ENCODE assay signal across 21 cellular contexts in genomic region chr2:171316220-171316619, GRCh38.
DNase-seq lines count a peak whose midpoint lies in the region; ATAC-seq and TF ChIP-seq lines count a peak whose summit lies in the region.
"Had no signal": no experiment of that assay in that cellular context is flagged by ENCODE, and none has a peak within 500 bp of the region (broad histone marks: within the 10 kb centered on the region; RNA-seq: fewer than 3 reads in every experiment).

No MANE protein-coding gene starts in this region.

- POLR2A ChIA-PET in OCI-LY7 (lab: Charles Lee): interaction anchor here (0.6 to 13.7 kb wide), 17 partner anchors 8 to 1712 kb away, joined by 3 to 266 read pairs (median 5); no protein-coding TSS in a partner anchor
- POLR2A ChIA-PET in activated CD4-positive, alpha-beta memory T cell treated with anti-CD3 and anti-CD28 coated beads for 36 hours (lab: Charles Lee): no interaction called here

- no peak overlapping the region for H3K27ac ChIP-seq in DOHH2 (ENCODE audit: low read depth, low read length)
- H3K27ac ChIP-seq in OCI-LY7 (ENCODE audit: low read depth, low read length, poor library complexity, severe bottlenecking): peak overlapping the region; percentile 100
- H3K27ac ChIP-seq in dorsolateral prefrontal cortex: peak overlapping the region in 51 of 59 donors; percentile 3 to 97 (median 86)
- H3K27ac ChIP-seq: epithelial cell of prostate, neutrophil, stomach had no signal

- H3K9me3 ChIP-seq in DOHH2 (ENCODE audit: control insufficient read depth, insufficient read depth, low read length) (peaks cover 7% of the 10 kb centered on the region; the same call in 1 of the 2 replicates), OCI-LY7 (ENCODE audit: low read length) (peaks cover 16% of the 10 kb centered on the region)
- H3K9me3 ChIP-seq: neutrophil had no signal

- TF ChIP-seq CTCF in DOHH2 (IDR thresholded peaks at IDR 0.05; ENCODE audit: low read depth, low read length, poor library complexity, severe bottlenecking) (no peak), OCI-LY7 (conservative IDR thresholded peaks at IDR 0.05; ENCODE audit: low read length) (no peak), dorsolateral prefrontal cortex (IDR thresholded peaks at IDR 0.05 in 54 of 56, conservative IDR thresholded peaks at IDR 0.05 in 2 of 56; ENCODE audit: low read depth in 1 of 56, partially characterized antibody in 56 of 56) (no peak)

- H4K20me1 ChIP-seq in DOHH2 (ENCODE audit: control insufficient read depth, insufficient read depth, low read depth, low read length): no peaks in the 10 kb centered on the region
- no peaks in the 10 kb centered on the region for H4K20me1 ChIP-seq in OCI-LY7 (ENCODE audit: insufficient read depth, low read length)

- no peak overlapping the region for H3K4me3 ChIP-seq in DOHH2 (ENCODE audit: low read length)
- peak overlapping the region; percentile 4 for H3K4me3 ChIP-seq in OCI-LY7 (ENCODE audit: low read depth, low read length, poor library complexity, severe bottlenecking)
- no peak overlapping the region for H3K4me3 ChIP-seq in dorsolateral prefrontal cortex
- H3K4me3 ChIP-seq: stomach had no signal

- H3K27me3 ChIP-seq in DOHH2 (ENCODE audit: control insufficient read depth, low read length) (no peaks in the 10 kb centered on the region), dorsolateral prefrontal cortex (no peaks in the 10 kb centered on the region)
- H3K27me3 ChIP-seq: neutrophil, stomach had no signal

- no peaks in the 10 kb centered on the region for H3K79me2 ChIP-seq in DOHH2 (ENCODE audit: control insufficient read depth, low read length)
- H3K79me2 ChIP-seq in OCI-LY7 (ENCODE audit: insufficient read depth, low read depth, low read length): no peaks in the 10 kb centered on the region

- H3K27me3 Mint-ChIP-seq in memory B cell: no peaks in the 10 kb centered on the region
- H3K27me3 Mint-ChIP-seq in activated CD4-positive, alpha-beta memory T cell treated with anti-CD3 and anti-CD28 coated beads for 36 hours: no peaks in the 10 kb centered on the region
- H3K27me3 Mint-ChIP-seq: CD4-positive, CD25-positive, alpha-beta regulatory T cell; T-helper 17 cell had no signal

- H2AFZ ChIP-seq in OCI-LY7 (ENCODE audit: low read length): peak overlapping the region; percentile 33; the same call in 1 of the 2 replicates

- H3K36me3 ChIP-seq in DOHH2 (ENCODE audit: control insufficient read depth, low read length): peaks cover 8% of the 10 kb centered on the region
- peaks cover 19% of the 10 kb centered on the region for H3K36me3 ChIP-seq in OCI-LY7 (ENCODE audit: insufficient read depth, low read length)
- H3K36me3 ChIP-seq: neutrophil had no signal

- H3K9me2 ChIP-seq in DOHH2 (replicated peaks; ENCODE audit: control insufficient read depth, low read length): no peaks in the 10 kb centered on the region
- no peaks in the 10 kb centered on the region for H3K9me2 ChIP-seq in OCI-LY7 (ENCODE audit: insufficient read depth, low read length)

- intact Hi-C loops in OCI-LY7 (cut with micrococcal nuclease; ENCODE audit: unreplicated experiment) (loop anchor here (2.0 kb wide), 3 partner anchors 105 to 343 kb away; partner anchors contain the start of gene DCAF17), dorsolateral prefrontal cortex (cut with DNase I) (no loop called here)
- intact Hi-C loops in activated CD4-positive, alpha-beta memory T cell treated with anti-CD3 and anti-CD28 coated beads for 36 hours (cut with micrococcal nuclease): loop anchor here (5.0 kb wide), 1 partner anchor 1121 kb away; no protein-coding TSS in a partner anchor

- H3K36me3 Mint-ChIP-seq in memory B cell: peaks cover 16% of the 10 kb centered on the region
- H3K36me3 Mint-ChIP-seq in activated CD4-positive, alpha-beta memory T cell treated with anti-CD3 and anti-CD28 coated beads for 36 hours: peaks cover 24% of the 10 kb centered on the region

- no TSS peak for BruUV-seq in OCI-LY7 (replicated peaks; lab: Mats Ljungman, UMichigan)

- 0 out of 2 replicates have a peak overlapping the region, but pooled peaks have one; percentile 84 for H3K4me2 ChIP-seq in DOHH2 (ENCODE audit: low read length)
- peak overlapping the region; percentile 74 for H3K4me2 ChIP-seq in OCI-LY7 (ENCODE audit: low read length)

- H3K27ac Mint-ChIP-seq in memory B cell: peak overlapping the region; percentile 97
- H3K27ac Mint-ChIP-seq in activated CD4-positive, alpha-beta memory T cell treated with anti-CD3 and anti-CD28 coated beads for 36 hours: no peak overlapping the region

- DNase-seq in OCI-LY7 (ENCODE audit: low spot score) (no peak), dorsolateral prefrontal cortex (no peak), memory B cell (ENCODE audit: low spot score in 2 of 2) (no peak), NCI-H69 (lab: John Stamatoyannopoulos, UW) (no peak), NCI-H2227 treated with DMSO at 0.1 percent for 48 hours (lab: John Stamatoyannopoulos, UW) (no peak)
- no peak for DNase-seq in stimulated activated CD8-positive, alpha-beta memory T cell treated with anti-CD3 and anti-CD28 coated beads, Interleukin-4, amount 100 ng/mL, for 48 hours
- no peak for DNase-seq in activated CD4-positive, alpha-beta memory T cell treated with anti-CD3 and anti-CD28 coated beads for 36 hours
- DNase-seq: ACHN; amniotic stem cell; CD4-positive, CD25-positive, alpha-beta regulatory T cell; DMS79; midbrain; NCI-H146; NCI-H345; SIG-M5; stomach; T-helper 17 cell had no signal

- ATAC-seq in memory B cell (ENCODE audit: low read depth): no peak
- ATAC-seq: HCT116, T-helper 17 cell had no signal

- H3F3A ChIP-seq in DOHH2 (ENCODE audit: control insufficient read depth, insufficient read depth): peaks cover 37% of the 10 kb centered on the region

- H3K4me1 Mint-ChIP-seq in memory B cell: peaks cover 48% of the 10 kb centered on the region
- peaks cover 56% of the 10 kb centered on the region for H3K4me1 Mint-ChIP-seq in activated CD4-positive, alpha-beta memory T cell treated with anti-CD3 and anti-CD28 coated beads for 36 hours (ENCODE audit: low read depth)

- no peak overlapping the region for H3K4me3 Mint-ChIP-seq in memory B cell
- H3K4me3 Mint-ChIP-seq in activated CD4-positive, alpha-beta memory T cell treated with anti-CD3 and anti-CD28 coated beads for 36 hours: no peak overlapping the region
- H3K4me3 Mint-ChIP-seq: CD4-positive, CD25-positive, alpha-beta regulatory T cell; T-helper 17 cell had no signal

- CTCF ChIA-PET in OCI-LY7 (lab: Charles Lee; ENCODE audit: unreplicated experiment): interaction anchor here (0.8 to 1.1 kb wide), 3 partner anchors 10 to 15 kb away, joined by 3 to 5 read pairs (median 4); no protein-coding TSS in a partner anchor
- CTCF ChIA-PET in activated CD4-positive, alpha-beta memory T cell treated with anti-CD3 and anti-CD28 coated beads for 36 hours (lab: Charles Lee): no interaction called here

- H3K9me3 Mint-ChIP-seq in memory B cell: peaks cover 4% of the 10 kb centered on the region
- H3K9me3 Mint-ChIP-seq in activated CD4-positive, alpha-beta memory T cell treated with anti-CD3 and anti-CD28 coated beads for 36 hours: peaks cover 20% of the 10 kb centered on the region

- H3K4me1 ChIP-seq in DOHH2 (ENCODE audit: control insufficient read depth, low read length) (peaks cover 61% of the 10 kb centered on the region), OCI-LY7 (ENCODE audit: insufficient read depth, low read length, poor library complexity, severe bottlenecking) (peaks cover 74% of the 10 kb centered on the region)

Comparison
In these comparisons a context has a peak if more than half of its experiments do, and no peak if none do; other contexts are left out.
1. intact Hi-C loops: an anchor here in OCI-LY7 (2.0 kb wide) and activated CD4-positive, alpha-beta memory T cell treated with anti-CD3 and anti-CD28 coated beads for 36 hours (5.0 kb wide); none called in dorsolateral prefrontal cortex.